Comparison of ENCODE assay signal across 7 cellular contexts in the genomic region with DNA sequence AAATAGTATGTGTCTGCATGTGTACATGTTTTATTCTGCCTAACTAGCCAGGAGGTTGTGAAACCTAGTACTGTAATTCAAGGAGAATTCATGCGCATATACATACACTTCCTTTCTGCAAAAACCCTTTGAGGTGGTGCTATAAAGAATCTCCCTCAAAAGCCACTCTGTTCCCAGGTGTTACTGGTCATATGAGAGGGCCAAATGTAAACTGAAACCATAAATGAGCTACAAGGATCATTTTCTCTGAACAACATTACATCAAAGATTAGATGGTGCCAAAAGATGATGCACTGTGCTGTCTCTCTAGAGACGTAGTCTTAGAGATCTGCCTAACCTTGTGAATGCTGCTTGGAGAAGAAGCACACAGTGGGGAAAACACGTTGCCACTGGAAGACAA. TPM values are rescaled to one million over a fixed set of nuclear protein-coding genes. Genes with fewer than 3 reads are reported as not detected.
DNase-seq lines count a peak whose midpoint lies in the region; ATAC-seq and TF ChIP-seq lines count a peak whose summit lies in the region.

No MANE protein-coding gene starts in this region.

- H3K9me3 Mint-ChIP-seq in neural progenitor cell, result no peaks in the 10 kb centered on the region

- no peak overlapping the region for H3K27ac ChIP-seq in neural progenitor cell

- no peak overlapping the region for H3K4me2 ChIP-seq in neural progenitor cell

- peaks cover 100% of the 10 kb centered on the region for H3K79me2 ChIP-seq in neural progenitor cell (ENCODE audit: low read depth)

- H2AFZ ChIP-seq in neural progenitor cell (replicated peaks), result no peak overlapping the region

- H3F3A ChIP-seq in neural progenitor cell (ENCODE audit: low read depth), result no peaks in the 10 kb centered on the region

- H3K4me3 Mint-ChIP-seq in neural progenitor cell, result no peak overlapping the region

- DNase-seq in NCI-H774 (lab: John Stamatoyannopoulos, UW) (peak; percentile 34), neural progenitor cell (ENCODE audit: low spot score) (no peak), BE2C (no peak), GM19238 (ENCODE audit: insufficient read length, low spot score) (no peak)

- H3K27me3 ChIP-seq in neural progenitor cell (no peaks in the 10 kb centered on the region), BE2C (no peaks in the 10 kb centered on the region)

- H3K9me3 ChIP-seq in neural progenitor cell (ENCODE audit: low read depth), result no peaks in the 10 kb centered on the region
- no peaks in the 10 kb centered on the region for H3K9me3 ChIP-seq in BE2C

- TF ChIP-seq CTCF in neural progenitor cell (IDR thresholded peaks at IDR 0.05), result no peak
- no peak for TF ChIP-seq CTCF in BE2C (IDR thresholded peaks at IDR 0.05; ENCODE audit: low read depth, low read length)

- H3K27ac Mint-ChIP-seq in neural progenitor cell, result peak overlapping the region; percentile 37

- H3K36me3 Mint-ChIP-seq in neural progenitor cell, result peaks cover 63% of the 10 kb centered on the region

- peaks cover 83% of the 10 kb centered on the region for H4K20me1 ChIP-seq in neural progenitor cell (ENCODE audit: low read depth)

- peaks cover 38% of the 10 kb centered on the region for H3K4me1 Mint-ChIP-seq in neural progenitor cell

- H3K27me3 Mint-ChIP-seq in neural progenitor cell (ENCODE audit: insufficient read depth, low read depth), result no peaks in the 10 kb centered on the region

- H3K4me3 ChIP-seq in neural progenitor cell (no peak overlapping the region), BE2C (ENCODE audit: low read depth, low read length) (no peak overlapping the region)

- ATAC-seq in GM19452 (IDR thresholded peaks at IDR 0.05; ENCODE audit: unreplicated experiment), result peak; percentile 61
- ATAC-seq in HG03039 (IDR thresholded peaks at IDR 0.05; ENCODE audit: unreplicated experiment), result peak; percentile 53
- no peak for ATAC-seq in HG02588 (IDR thresholded peaks at IDR 0.05; ENCODE audit: unreplicated experiment)

- H3K9ac ChIP-seq in neural progenitor cell, result no peak overlapping the region

- H3K4me1 ChIP-seq in neural progenitor cell, result peaks cover 54% of the 10 kb centered on the region
- no peaks in the 10 kb centered on the region; the same call in 1 of the 2 replicates for H3K4me1 ChIP-seq in BE2C

- H3K36me3 ChIP-seq in neural progenitor cell (no peaks in the 10 kb centered on the region), BE2C (peaks cover 11% of the 10 kb centered on the region)

RNA-seq across cellular contexts. Expression of a gene that starts 15.7 kb away (rescaled TPM):
- total RNA-seq in neural progenitor cell (ENCODE audit: low replicate concordance), result 426 and 465 TPM in 2 replicates
- polyA plus RNA-seq in BE2C (2012; ENCODE audit: insufficient read depth, insufficient read length, low read depth), result 77.7 TPM
